8 cellular contexts compared by ENCODE assay signal in the genomic region with DNA sequence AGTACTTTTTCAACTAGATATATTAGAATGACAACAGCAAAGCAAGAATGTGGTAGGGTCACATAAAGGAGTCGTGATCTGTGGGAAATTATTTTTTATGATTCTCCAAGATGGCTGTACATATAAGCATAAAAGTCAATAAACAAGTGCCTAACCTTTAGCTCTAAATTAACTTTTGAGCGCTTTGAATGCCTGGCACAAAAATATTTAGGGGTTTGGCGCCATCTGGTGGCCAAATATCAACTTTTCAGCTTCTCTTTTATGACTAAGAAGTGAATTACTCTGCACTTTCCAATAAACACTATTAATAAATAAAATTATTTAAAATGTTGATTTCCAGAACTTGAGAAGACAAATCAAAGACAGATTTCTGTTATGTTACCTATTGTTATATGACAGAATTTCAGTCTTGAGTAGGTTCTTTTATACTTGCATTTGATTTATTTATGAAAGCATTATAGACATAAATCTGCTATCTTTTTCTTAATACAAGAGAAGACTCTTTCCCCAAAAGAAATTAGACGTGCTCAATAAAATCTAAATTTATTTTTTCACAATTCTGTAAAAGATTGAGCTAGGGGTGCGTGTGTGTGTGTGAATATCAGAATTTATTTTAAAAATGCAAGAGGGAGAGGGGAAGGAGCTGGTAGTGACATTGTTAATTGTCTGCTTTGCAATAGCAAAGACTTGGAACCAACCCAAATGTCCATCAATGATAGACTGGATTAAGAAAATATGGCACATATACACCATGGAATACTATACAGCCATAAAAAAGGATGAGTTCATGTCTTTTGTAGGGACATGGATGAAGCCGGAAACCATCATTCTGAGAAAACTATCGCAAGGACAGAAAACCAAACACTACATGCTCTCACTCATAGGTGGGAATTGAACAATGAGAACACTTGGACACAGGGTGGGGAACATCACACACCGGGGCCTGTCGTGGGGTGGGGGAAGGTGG. TPM values are rescaled to one million over a fixed set of nuclear protein-coding genes. Genes with fewer than 3 reads are reported as not detected.
DNase-seq lines count a peak whose midpoint lies in the region; ATAC-seq, FAIRE-seq and TF ChIP-seq lines count a peak whose summit lies in the region.

No MANE protein-coding gene starts in this region.

- FAIRE-seq in G401.6 (lab: Jason Lieb, UNC) = peak; percentile 98

- ATAC-seq in HG02885 (IDR thresholded peaks at IDR 0.05; ENCODE audit: poor library complexity, unreplicated experiment) (peak; percentile 71), mucosa of descending colon (peak; percentile 59), GM19023 (IDR thresholded peaks at IDR 0.05; ENCODE audit: unreplicated experiment) (no peak)

- DNase-seq in NCI-H82 (lab: John Stamatoyannopoulos, UW) (peak; percentile 74), mucosa of descending colon (peak in 2 of 3 donors; percentile 31 to 79)
- DNase-seq in activated CD4-positive, alpha-beta T cell treated with anti-CD3 and anti-CD28 coated beads, Interleukin-2, amount 50 U/mL, for 48 hours = peak; percentile 73 to 78
- peak; percentile 65 for DNase-seq in effector CD4-positive, alpha-beta T cell
- DNase-seq in stimulated activated CD8-positive, alpha-beta memory T cell treated with anti-CD3 and anti-CD28 coated beads, Interleukin-4, amount 100 ng/mL, for 48 hours = peak; percentile 81

- intact Hi-C loops in mucosa of descending colon (cut with DNase I, micrococcal nuclease) = loop anchor here (10.0 kb wide), 3 partner anchors 545 to 565 kb away; no protein-coding TSS in a partner anchor

- H3K9me3 ChIP-seq in mucosa of descending colon = no peaks in the 10 kb centered on the region

- H3K36me3 ChIP-seq in mucosa of descending colon (ENCODE audit: low read depth) = no peaks in the 10 kb centered on the region

- no peaks in the 10 kb centered on the region for H3K4me1 ChIP-seq in mucosa of descending colon (ENCODE audit: low read depth)

- TF ChIP-seq CTCF in mucosa of descending colon (IDR thresholded peaks at IDR 0.05) = no peak

- H3K4me3 ChIP-seq in mucosa of descending colon = no peak overlapping the region

RNA-seq across cellular contexts. Expression of a gene that starts 36.7 kb away (rescaled TPM):
- total RNA-seq in mucosa of descending colon = 10 to 100 TPM; 32.5 to 39.6 (median 38.0) TPM
